10 cellular contexts compared by ENCODE assay signal in genomic region chr20:33951171-33951570, GRCh38.
"Had no signal": no experiment of that assay in that cellular context is flagged by ENCODE, and none has a peak within 500 bp of the region (broad histone marks: within the 10 kb centered on the region; RNA-seq: fewer than 3 reads in every experiment).

No MANE protein-coding gene starts in this region.

- H3K4me1 Mint-ChIP-seq: GM23338, H9 had no signal

- DNase-seq: H9, HFFc6, IMR-90, KBM-7 had no signal

- ATAC-seq: GM23338, HCT116 had no signal

- FAIRE-seq: H1, H54 had no signal

- H3K4me3 Mint-ChIP-seq: GM23338, HFFc6 had no signal

- H3K4me3 ChIP-seq: GM23338 had no signal

- H3K27ac Mint-ChIP-seq: GM23338, HFFc6 had no signal

- H3K9ac ChIP-seq: KMS-11 had no signal

- H3K4me2 ChIP-seq: GM23338, KMS-11 had no signal

- H3K27ac ChIP-seq: HL-60, KMS-11 had no signal

- H2AFZ ChIP-seq: GM23338 had no signal
